14 cellular contexts compared by ENCODE assay signal in genomic region chr1:219917851-219918466, GRCh38. TPM values are rescaled to one million over a fixed set of nuclear protein-coding genes. Genes with fewer than 3 reads are reported as not detected.
DNase-seq lines count a peak whose midpoint lies in the region; ATAC-seq lines count a peak whose summit lies in the region.
"Had no signal": no experiment of that assay in that cellular context is flagged by ENCODE, and none has a peak within 500 bp of the region (broad histone marks: within the 10 kb centered on the region; RNA-seq: fewer than 3 reads in every experiment).

No MANE protein-coding gene starts in this region.

- no peak for ATAC-seq in HG03342 (IDR thresholded peaks at IDR 0.05; ENCODE audit: unreplicated experiment)
- ATAC-seq: stimulated activated memory B cell treated with anti-CD40 and anti-IgM and Interleukin-4, amounts not matched to agents 10 μg/mL and 1 μg/mL and 100 μg/mL, for 72 hours; upper lobe of right lung had no signal

- in situ Hi-C loops in ACHN (cut with HindIII; ENCODE audit: low pct_ligation_motif_present, low pct_unique_long_range_greater_than_20kb, low sequenced_read_pairs), result no loop called here

- peak; percentile 59 for DNase-seq in ACHN
- peak; percentile 52 for DNase-seq in HT-29 (ENCODE audit: low spot score)
- peak; percentile 45 for DNase-seq in T1000 (lab: John Stamatoyannopoulos, UW)
- peak; percentile 71 for DNase-seq in glomerular visceral epithelial cell (ENCODE audit: extremely low spot score)
- DNase-seq in COLO829 (ENCODE audit: low spot score), result no peak
- DNase-seq in DMS79 (lab: John Stamatoyannopoulos, UW), result no peak
- DNase-seq in putamen (ENCODE audit: low spot score), result no peak
- DNase-seq: activated gamma-delta T cell, H9, MM.1S, SK-N-SH, upper lobe of right lung had no signal

RNA-seq across cellular contexts. Expression of gene SLC30A10, which starts 10.4 kb away (rescaled TPM):
- not detected in 2 replicates for total RNA-seq in HT-29 (2014; rRNA removed; shearing (Covaris generic))
- total RNA-seq: upper lobe of right lung had no signal

Comparison
In these comparisons a context has a peak if more than half of its experiments do, and no peak if none do; other contexts are left out.
1. DNase-seq: peak in ACHN (single experiment), HT-29 (single experiment), T1000 (single experiment) and glomerular visceral epithelial cell (single experiment); none in COLO829 (single experiment), DMS79 (single experiment) and putamen (single experiment).